1 cellular context compared by ENCODE assay signal in genomic region chr5:149792963-149793362, GRCh38.
TF ChIP-seq lines count a peak whose summit lies in the region.

No MANE protein-coding gene starts in this region.

TF ChIP-seq in A549, 52 proteins besides CTCF, POLR2A, EP300 and RAD21 (continued from another document):
- TF ChIP-seq, protein P1, sequence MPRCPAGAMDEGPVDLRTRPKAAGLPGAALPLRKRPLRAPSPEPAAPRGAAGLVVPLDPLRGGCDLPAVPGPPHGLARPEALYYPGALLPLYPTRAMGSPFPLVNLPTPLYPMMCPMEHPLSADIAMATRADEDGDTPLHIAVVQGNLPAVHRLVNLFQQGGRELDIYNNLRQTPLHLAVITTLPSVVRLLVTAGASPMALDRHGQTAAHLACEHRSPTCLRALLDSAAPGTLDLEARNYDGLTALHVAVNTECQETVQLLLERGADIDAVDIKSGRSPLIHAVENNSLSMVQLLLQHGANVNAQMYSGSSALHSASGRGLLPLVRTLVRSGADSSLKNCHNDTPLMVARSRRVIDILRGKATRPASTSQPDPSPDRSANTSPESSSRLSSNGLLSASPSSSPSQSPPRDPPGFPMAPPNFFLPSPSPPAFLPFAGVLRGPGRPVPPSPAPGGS (IDR thresholded peaks at IDR 0.05), result no peak
- TF ChIP-seq HDAC2 (IDR thresholded peaks at IDR 0.05) (no peak), ESRRA (IDR thresholded peaks at IDR 0.05; ENCODE audit: borderline replicate concordance, low read length) (no peak), RCOR1 (IDR thresholded peaks at IDR 0.05; ENCODE audit: low read depth, low read length) (no peak)
